In the genomic region with DNA sequence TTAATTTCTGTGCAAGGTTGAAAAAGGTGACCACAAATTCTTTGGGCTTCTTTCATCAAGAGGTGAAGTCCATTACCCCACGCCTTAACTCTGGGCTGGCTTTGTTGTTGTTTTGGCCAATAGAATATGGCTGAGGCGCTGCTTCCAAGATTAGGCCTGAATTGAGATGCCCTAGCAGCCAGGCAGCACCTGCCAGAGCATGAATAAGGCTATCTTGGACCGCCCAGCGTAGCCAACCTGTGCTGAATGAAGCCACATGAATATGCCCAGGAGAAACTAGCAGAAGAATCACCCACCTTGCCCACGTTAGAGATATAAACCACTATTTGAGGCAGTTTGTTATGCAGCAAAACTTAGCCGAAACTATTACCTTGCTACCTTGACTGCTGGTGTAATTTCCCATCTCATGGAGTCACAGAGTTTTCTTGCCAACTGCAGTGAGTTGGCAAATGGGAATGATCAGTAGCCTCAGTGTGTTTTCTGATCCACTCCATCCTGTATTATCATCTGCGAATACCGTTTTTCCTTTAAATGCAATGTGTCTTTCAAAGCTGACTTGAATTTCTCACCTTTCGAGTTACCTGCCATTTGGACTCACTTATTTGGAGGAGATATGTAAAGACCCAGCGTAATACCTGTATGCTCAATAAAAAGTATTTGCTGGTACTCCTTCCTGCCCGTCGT, we compare ENCODE assay signal across 6 cellular contexts. TPM values are rescaled to one million over a fixed set of nuclear protein-coding genes. Genes with fewer than 3 reads are reported as not detected.
A peak's percentile ranks its signal among the peaks of the same experiment; 100 is the strongest.
DNase-seq lines count a peak whose midpoint lies in the region; FAIRE-seq and TF ChIP-seq lines count a peak whose summit lies in the region.

No MANE protein-coding gene starts in this region.

- no peaks in the 10 kb centered on the region for H3K27me3 ChIP-seq in NT2/D1 (ENCODE audit: insufficient read depth, insufficient read length)
- no peaks in the 10 kb centered on the region for H3K27me3 ChIP-seq in right atrium auricular region

- peak overlapping the region; percentile 83 for H3K9ac ChIP-seq in NT2/D1 (ENCODE audit: insufficient read length, low read depth)

- peak overlapping the region; percentile 92 to 95 for H3K27ac ChIP-seq in right atrium auricular region
- peak overlapping the region; percentile 79 for H3K27ac ChIP-seq in urinary bladder (ENCODE audit: low read depth)

- H3K4me1 ChIP-seq in NT2/D1 (ENCODE audit: insufficient read depth, insufficient read length) = no peaks in the 10 kb centered on the region
- peaks cover 0 to 17% of the 10 kb centered on the region in 2 donors for H3K4me1 ChIP-seq in right atrium auricular region
- no peaks in the 10 kb centered on the region for H3K4me1 ChIP-seq in urinary bladder (ENCODE audit: insufficient read depth)

- POLR2A ChIA-PET in AG04449 (lab: Yijun Ruan, JAX) = interaction anchor here (1.3 kb wide), 1 partner anchor 13 kb away, joined by 3 read pairs; no protein-coding TSS in a partner anchor

- peaks cover 19% of the 10 kb centered on the region for H3K36me3 ChIP-seq in NT2/D1 (ENCODE audit: insufficient read depth, insufficient read length, low read length)
- no peaks in the 10 kb centered on the region for H3K36me3 ChIP-seq in right atrium auricular region
- H3K36me3 ChIP-seq in urinary bladder (ENCODE audit: insufficient read depth) = no peaks in the 10 kb centered on the region

- H3K9me3 ChIP-seq in NT2/D1 (ENCODE audit: insufficient read depth, low read length) = no peaks in the 10 kb centered on the region
- H3K9me3 ChIP-seq in right atrium auricular region = no peaks in the 10 kb centered on the region

- CTCF ChIA-PET in AG04449 (lab: Yijun Ruan, JAX) = interaction anchor here (2.7 kb wide), 1 partner anchor 13 kb away, joined by 8 read pairs; the partner anchor contains the start of gene C2orf15

- DNase-seq in AG04449 (ENCODE audit: low read depth, low spot score) (no peak), NT2/D1 (ENCODE audit: low read depth, low spot score) (no peak), right atrium auricular region (ENCODE audit: low spot score) (no peak), epidermal melanocyte (ENCODE audit: insufficient read length, low spot score) (no peak), D721Med (ENCODE audit: insufficient read length, low spot score) (no peak)

- H3K4me3 ChIP-seq in AG04449 (ENCODE audit: low read depth, low read length) (peak overlapping the region; percentile 84), NT2/D1 (ENCODE audit: insufficient read length, low read depth) (peak overlapping the region; percentile 86), right atrium auricular region (peak overlapping the region; percentile 66 to 78), urinary bladder (ENCODE audit: low read depth, low read length) (peak overlapping the region; percentile 59)

- FAIRE-seq in D721Med (lab: Jason Lieb, UNC) = no peak

- TF ChIP-seq CTCF in AG04449 (IDR thresholded peaks at IDR 0.05; ENCODE audit: insufficient read depth, low read length, missing control alignments) (no peak), right atrium auricular region (IDR thresholded peaks at IDR 0.05) (no peak), D721Med (IDR thresholded peaks at IDR 0.05; ENCODE audit: insufficient read depth, missing control alignments) (no peak)

- WGBS in urinary bladder = 48% methylated on average over 12 of the region's 12 CpGs

RNA-seq across cellular contexts. Expression of gene TSGA10, which starts 0.7 kb away (rescaled TPM):
- total RNA-seq in right atrium auricular region = 1 to 10 TPM; 1.5 to 7.0 TPM
- total RNA-seq in urinary bladder = 12.2 TPM
- polyA plus RNA-seq in urinary bladder = 2.5 TPM

RNA-seq across cellular contexts. Expression of gene LIPT1, which starts 0.7 kb away (rescaled TPM):
- total RNA-seq in right atrium auricular region = 1 to 10 TPM; 5.1 to 5.2 TPM
- 13.6 TPM for total RNA-seq in urinary bladder
- polyA plus RNA-seq in urinary bladder = 9.0 TPM

RNA-seq across cellular contexts. Expression of gene C2orf15, which starts 12.6 kb away (rescaled TPM):
- total RNA-seq in right atrium auricular region = not detected
- total RNA-seq in urinary bladder = 1.5 TPM
- polyA plus RNA-seq in urinary bladder = 0.60 TPM

RNA-seq across cellular contexts. Expression of gene MITD1, which starts 26.8 kb away (rescaled TPM):
- total RNA-seq in right atrium auricular region = 10 to 100 TPM; 11.8 to 25.9 TPM
- total RNA-seq in urinary bladder = 31.6 TPM
- polyA plus RNA-seq in urinary bladder = 32.1 TPM

RNA-seq across cellular contexts. Expression of gene MRPL30, which starts 26.9 kb away (rescaled TPM):
- total RNA-seq in right atrium auricular region (10 to 100 TPM; 18.8 to 37.8 TPM), urinary bladder (46.3 TPM)
- polyA plus RNA-seq in urinary bladder = 17.9 TPM
